In the genomic region with DNA sequence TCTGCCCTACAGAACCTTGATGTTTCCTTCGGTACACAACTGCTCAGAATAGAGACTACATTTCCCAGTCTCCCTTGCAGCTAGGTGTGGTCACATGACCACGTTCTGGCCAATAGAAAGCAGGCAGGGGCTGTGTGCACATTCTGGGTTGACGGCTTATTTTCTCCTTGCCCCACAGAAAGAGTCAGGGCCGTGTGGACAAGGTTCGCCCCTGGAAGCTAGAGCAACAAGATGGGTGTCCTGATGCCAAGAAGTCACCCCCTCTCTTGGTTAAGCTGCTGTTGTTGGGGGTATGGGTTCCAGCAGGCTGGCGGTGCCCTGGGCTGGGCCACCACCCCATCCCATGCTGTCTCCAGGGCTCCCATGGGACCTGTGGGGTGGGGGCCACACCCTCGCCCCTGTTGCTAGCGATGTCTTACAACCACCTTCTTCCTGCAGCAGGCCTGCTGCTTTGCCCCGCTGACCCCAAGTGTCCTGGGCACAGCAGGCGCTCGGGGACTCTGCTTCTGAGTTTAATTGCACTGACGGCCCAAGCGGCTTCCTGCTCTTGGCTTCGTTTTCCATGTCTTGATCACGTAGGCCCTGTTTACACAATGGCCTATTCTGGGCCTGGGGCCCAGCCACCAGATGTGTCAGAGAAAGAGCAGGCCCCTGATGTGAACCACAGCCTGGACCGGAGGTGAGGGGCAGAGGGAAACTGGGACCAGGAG, we compare ENCODE assay signal across 8 cellular contexts. TPM values are rescaled to one million over a fixed set of nuclear protein-coding genes. Genes with fewer than 3 reads are reported as not detected.
DNase-seq lines count a peak whose midpoint lies in the region; ATAC-seq lines count a peak whose summit lies in the region.

No MANE protein-coding gene starts in this region.

- no peaks in the 10 kb centered on the region for H3K9me3 ChIP-seq in thymus (ENCODE audit: control insufficient read depth)

- H3K4me1 ChIP-seq in thymus (ENCODE audit: control insufficient read depth, insufficient read depth, low read length) = no peaks in the 10 kb centered on the region

- H3K4me3 Mint-ChIP-seq in naive B cell = peak overlapping the region in 7 of 8 donors; percentile 60 to 84 (median 66)

- H3K9me3 Mint-ChIP-seq in naive B cell = peaks cover 0 to 1% (median 0%) of the 10 kb centered on the region in 7 donors

- peaks cover 10 to 19% (median 18%) of the 10 kb centered on the region in 3 donors for H3K4me1 Mint-ChIP-seq in naive B cell

- no peak overlapping the region for H3K4me3 ChIP-seq in thymus (ENCODE audit: low read length)

- no peaks in the 10 kb centered on the region for H3K36me3 Mint-ChIP-seq in naive B cell

- 82% methylated on average over 16 of the region's 16 CpGs for WGBS in thymus

- peak; percentile 62 for ATAC-seq in HG03159 (IDR thresholded peaks at IDR 0.05; ENCODE audit: unreplicated experiment)
- peak; percentile 87 to 95 for ATAC-seq in naive B cell (ENCODE audit: low read depth in 2 of 2)

- peak overlapping the region; percentile 7 to 82 (median 52) for H3K27ac Mint-ChIP-seq in naive B cell

- no peaks in the 10 kb centered on the region for H3K27me3 ChIP-seq in thymus (ENCODE audit: control insufficient read depth, insufficient read depth)

- peak overlapping the region; percentile 21 for H3K27ac ChIP-seq in thymus (ENCODE audit: low read depth)

- no peaks in the 10 kb centered on the region for H3K36me3 ChIP-seq in thymus (ENCODE audit: control insufficient read depth, insufficient read depth)

- H3K27me3 Mint-ChIP-seq in naive B cell = peaks cover 0 to 9% (median 0%) of the 10 kb centered on the region in 3 donors

- DNase-seq in activated T-cell treated with anti-CD3 and anti-CD28 coated beads for 24 hours (ENCODE audit: low read depth) (peak; percentile 17), activated T-cell treated with anti-CD3 and anti-CD28 coated beads for 4 hours (no peak), NCI-H526 treated with DMSO at 0.1 percent for 48 hours (lab: John Stamatoyannopoulos, UW) (peak; percentile 56), fibroblast of gingiva (ENCODE audit: low read depth) (peak; percentile 91), naive B cell (peak; percentile 60)
- DNase-seq in activated CD8-positive, alpha-beta memory T cell treated with anti-CD3 and anti-CD28 coated beads, Interleukin-2, amount 50 U/mL, for 48 hours = peak; percentile 65

RNA-seq across cellular contexts. Expression of a gene that starts 24.9 kb away (rescaled TPM):
- polyA plus RNA-seq in naive B cell (ENCODE audit: low read depth in 6 of 6) (10 to 100 TPM; 57.4 to 88.4 (median 79.4) TPM), thymus (130 TPM)
